Comparison of ENCODE assay signal across 8 cellular contexts in genomic region chrX:2500091-2500680, GRCh38. TPM values are rescaled to one million over a fixed set of nuclear protein-coding genes. Genes with fewer than 3 reads are reported as not detected.
DNase-seq lines count a peak whose midpoint lies in the region; ATAC-seq, FAIRE-seq and TF ChIP-seq lines count a peak whose summit lies in the region.

No MANE protein-coding gene starts in this region.

- DNase-seq in RCC 7860 (ENCODE audit: low spot score) (peak; percentile 55), left lobe of liver (ENCODE audit: low spot score) (peak; percentile 57), hippocampal formation (lab: John Stamatoyannopoulos, UW) (no peak), cerebellar cortex (ENCODE audit: low spot score) (no peak)
- no peak for DNase-seq in central memory CD8-positive, alpha-beta T cell (ENCODE audit: low spot score in 2 of 2)

- peaks cover 47% of the 10 kb centered on the region for H3K4me1 Mint-ChIP-seq in central memory CD8-positive, alpha-beta T cell

- no peak for FAIRE-seq in RCC 7860 (lab: Jason Lieb, UNC)

- H3K36me3 Mint-ChIP-seq in central memory CD8-positive, alpha-beta T cell (ENCODE audit: insufficient read depth), result peaks cover 9% of the 10 kb centered on the region

- H3K9me3 ChIP-seq in stomach smooth muscle (ENCODE audit: control insufficient read depth in 2 of 2, low read length in 2 of 2), result no peaks in the 10 kb centered on the region

- H3K9ac ChIP-seq in stomach smooth muscle (ENCODE audit: low read length in 2 of 2), result peak overlapping the region; percentile 80 to 89

- H3K27ac Mint-ChIP-seq in central memory CD8-positive, alpha-beta T cell (ENCODE audit: low read depth), result peak overlapping the region; percentile 80

- peak overlapping the region; percentile 84 for H3K4me3 Mint-ChIP-seq in central memory CD8-positive, alpha-beta T cell

- H3K27me3 Mint-ChIP-seq in central memory CD8-positive, alpha-beta T cell, result no peaks in the 10 kb centered on the region

- peak overlapping the region; percentile 63 to 81 for H3K4me3 ChIP-seq in stomach smooth muscle (ENCODE audit: low read length in 2 of 2)

- H3K27me3 ChIP-seq in stomach smooth muscle (ENCODE audit: control insufficient read depth in 1 of 2, insufficient read depth in 2 of 2, low read length in 2 of 2), result no peaks in the 10 kb centered on the region

- H3K36me3 ChIP-seq in stomach smooth muscle (ENCODE audit: control insufficient read depth in 2 of 2, insufficient read depth in 2 of 2, low read length in 2 of 2), result no peaks in the 10 kb centered on the region

- H3K9me3 Mint-ChIP-seq in central memory CD8-positive, alpha-beta T cell, result no peaks in the 10 kb centered on the region

- peaks cover 24% of the 10 kb centered on the region for H3K4me1 ChIP-seq in stomach smooth muscle (ENCODE audit: control insufficient read depth, insufficient read depth, low read length)

- ATAC-seq in HG02623 (IDR thresholded peaks at IDR 0.05; ENCODE audit: unreplicated experiment), result peak; percentile 56
- ATAC-seq in central memory CD8-positive, alpha-beta T cell (replicated peaks; ENCODE audit: extremely low read depth, poor library complexity, severe bottlenecking), result peak; percentile 35
- peak; percentile 56 for ATAC-seq in left lobe of liver

- peak overlapping the region; percentile 55 for H3K27ac ChIP-seq in stomach smooth muscle (ENCODE audit: low read length)

- TF ChIP-seq CTCF in GM12874 (IDR thresholded peaks at IDR 0.05; ENCODE audit: insufficient read depth, low read depth, low read length), result peak; percentile 24; the same call in 1 of the 2 replicates

RNA-seq across cellular contexts. Expression of gene DHRSX, which starts 0.6 kb away (rescaled TPM):
- 23.0 TPM for total RNA-seq in left lobe of liver

RNA-seq across cellular contexts. Expression of gene ZBED1, which starts 0.6 kb away (rescaled TPM):
- 49.4 TPM for total RNA-seq in left lobe of liver

Comparison
In these comparisons a context has a peak if more than half of its experiments do, and no peak if none do; other contexts are left out.
1. DNase-seq: peak in RCC 7860 (single experiment) and left lobe of liver (single experiment); none in central memory CD8-positive, alpha-beta T cell (0 of 2), hippocampal formation (0 of 2) and cerebellar cortex (single experiment).
2. Peak in every context shown above with its lines, with median percentiles within 50 percentile points of each other: ATAC-seq.